ENCODE assay signal across 29 cellular contexts in genomic region chr20:62742979-62743776, GRCh38. TPM values are rescaled to one million over a fixed set of nuclear protein-coding genes. Genes with fewer than 3 reads are reported as not detected.
DNase-seq lines count a peak whose midpoint lies in the region; ATAC-seq, FAIRE-seq and TF ChIP-seq lines count a peak whose summit lies in the region.
"Had no signal": no experiment of that assay in that cellular context is flagged by ENCODE, and none has a peak within 500 bp of the region (broad histone marks: within the 10 kb centered on the region; RNA-seq: fewer than 3 reads in every experiment).

No MANE protein-coding gene starts in this region.

- no peak for ATAC-seq in IMR-90 (ENCODE audit: low read depth)
- ATAC-seq: activated CD4-positive, CD25-positive, alpha-beta regulatory T cell treated with anti-CD3 and anti-CD28 coated beads, Interleukin-2, amount 50 U/mL, for 24 hours; activated CD8-positive, alpha-beta memory T cell treated with anti-CD3 and anti-CD28 coated beads, Interleukin-2, amount 10 ng/mL, durations not matched to agents 7 days and 5 days; left colon; right lobe of liver; stimulated activated naive CD8-positive, alpha-beta T cell treated with anti-CD3 and anti-CD28 coated beads, Interleukin-15, Interleukin-2, amounts not matched to agents 100 U/mL and 50 U/mL, for 24 hours had no signal

- intact Hi-C loops in IMR-90 (cut with micrococcal nuclease), result no loop called here

- no peak overlapping the region for H4K5ac ChIP-seq in IMR-90 (ENCODE audit: low read depth, low read length)

- H3K36me3 ChIP-seq in IMR-90 (ENCODE audit: control insufficient read depth, insufficient read depth, low read length), result no peaks in the 10 kb centered on the region
- H3K36me3 ChIP-seq in SK-N-SH (replicated peaks in 1 of 2; ENCODE audit: control insufficient read depth in 1 of 2, insufficient read depth in 2 of 2, low read length in 1 of 2), result no peaks in the 10 kb centered on the region
- H3K36me3 ChIP-seq: ovary, right lobe of liver, thoracic aorta had no signal

- H3K9me3 ChIP-seq in IMR-90 (ENCODE audit: control insufficient read depth, insufficient read depth, low read length) (no peaks in the 10 kb centered on the region), SK-N-SH (no peaks in the 10 kb centered on the region)
- H3K9me3 ChIP-seq: ovary, right lobe of liver, thoracic aorta had no signal

- DNase-seq in activated effector memory CD4-positive, alpha-beta T cell treated with anti-CD3 and anti-CD28 coated beads, Interleukin-2, amount 50 U/mL, for 16 hours, result peak; percentile 60
- DNase-seq in activated effector memory CD4-positive, alpha-beta T cell treated with Interleukin-2 at 50 U/mL for 16 hours, result no peak
- DNase-seq in IMR-90, result no peak
- DNase-seq in glutamatergic neuron, result peak; percentile 12
- peak; percentile 1 for DNase-seq in retina
- DNase-seq in stimulated activated naive CD4-positive, alpha-beta T cell treated with Interleukin-2 at 50 U/mL for 16 hours (lab: John Stamatoyannopoulos, UW), result no peak
- DNase-seq in SK-N-SH, result no peak
- no peak for DNase-seq in frontal cortex (ENCODE audit: low spot score in 2 of 2)
- DNase-seq: activated CD8-positive, alpha-beta memory T cell treated with anti-CD3 and anti-CD28 coated beads, Interleukin-2, amount 10 ng/mL, durations not matched to agents 7 days and 5 days; CD4-positive, alpha-beta memory T cell; effector memory CD4-positive, alpha-beta T cell; erythroblast; foreskin fibroblast; left colon; naive B cell; NCI-H1092 treated with DMSO at 0.1 percent for 48 hours; NCI-H1930; NCI-H774; SHP77; stimulated activated naive CD8-positive, alpha-beta T cell treated with anti-CD3 and anti-CD28 coated beads, Interleukin-15, Interleukin-2, amounts not matched to agents 100 U/mL and 50 U/mL, for 24 hours had no signal

- H2BK20ac ChIP-seq in IMR-90 (ENCODE audit: low read depth, low read length), result no peak overlapping the region

- H3K14ac ChIP-seq in IMR-90 (replicated peaks; ENCODE audit: low read depth, low read length), result 0 out of 2 replicates have a peak overlapping the region, but pooled peaks have one; percentile 37

- H2AFZ ChIP-seq in IMR-90 (replicated peaks; ENCODE audit: low read length, poor library complexity) (no peak overlapping the region), SK-N-SH (ENCODE audit: low read depth) (no peak overlapping the region)

- H3K4me2 ChIP-seq in IMR-90 (ENCODE audit: low read depth, low read length) (no peak overlapping the region), SK-N-SH (no peak overlapping the region)

- H3F3A ChIP-seq in SK-N-SH (replicated peaks; ENCODE audit: insufficient read depth), result peaks cover 11% of the 10 kb centered on the region

- H3K9me2 ChIP-seq in SK-N-SH, result no peaks in the 10 kb centered on the region

- CTCF ChIA-PET in IMR-90 (lab: Yijun Ruan, JAX) (no interaction called here), SK-N-SH (lab: Yijun Ruan, JAX) (no interaction called here)

- H2AK5ac ChIP-seq in IMR-90 (ENCODE audit: low read depth, low read length), result 0 out of 2 replicates have a peak overlapping the region, but pooled peaks have one; percentile 47

- peaks cover 10% of the 10 kb centered on the region for H3K27me3 Mint-ChIP-seq in glutamatergic neuron (ENCODE audit: unreplicated experiment)

- POLR2A ChIA-PET in IMR-90 (lab: Charles Lee; ENCODE audit: unreplicated experiment) (no interaction called here), SK-N-SH (lab: Yijun Ruan, JAX) (no interaction called here)

- H3K4me3 ChIP-seq in IMR-90 (ENCODE audit: insufficient read depth, low read depth, low read length) (no peak overlapping the region), SK-N-SH (ENCODE audit: low read depth in 2 of 2, low read length in 1 of 2) (no peak overlapping the region)
- H3K4me3 ChIP-seq: ovary, right lobe of liver, thoracic aorta had no signal

- H3K56ac ChIP-seq in IMR-90 (ENCODE audit: extremely low read depth, insufficient read depth, low read length), result no peak overlapping the region

- peaks cover 17% of the 10 kb centered on the region for H3K4me1 Mint-ChIP-seq in glutamatergic neuron (ENCODE audit: low read depth, unreplicated experiment)

- no peak for TF ChIP-seq POLR2A in IMR-90 (IDR thresholded peaks at IDR 0.05; ENCODE audit: low read depth, low read length)

- no peak for TF ChIP-seq EP300 in SK-N-SH (IDR thresholded peaks at IDR 0.05; ENCODE audit: borderline replicate concordance in 1 of 2, low read depth in 1 of 2, low read length in 1 of 2)

- no peak overlapping the region for H4K91ac ChIP-seq in IMR-90 (ENCODE audit: insufficient read depth, low read depth, low read length)

- peaks cover 14% of the 10 kb centered on the region for H3K9me1 ChIP-seq in IMR-90 (ENCODE audit: insufficient read depth, low read length)

- no peak overlapping the region for H3K18ac ChIP-seq in IMR-90 (ENCODE audit: low read depth, low read length)

- peak overlapping the region; percentile 49; the same call in 1 of the 2 replicates for H2BK120ac ChIP-seq in IMR-90 (ENCODE audit: low read depth, low read length)

- no peak overlapping the region for H3K23ac ChIP-seq in IMR-90 (ENCODE audit: low read depth, low read length)

- no peak overlapping the region; the same call in 2 of the 3 replicates for H2BK15ac ChIP-seq in IMR-90 (ENCODE audit: low read depth, low read length)

- H4K8ac ChIP-seq in IMR-90 (ENCODE audit: low read depth in 2 of 2, low read length in 2 of 2), result peak overlapping the region in 1 of 2 experiments; percentile 27; a peak in 1 of 4 replicates

- H3K79me2 ChIP-seq in SK-N-SH (ENCODE audit: insufficient read depth), result no peaks in the 10 kb centered on the region

- H3K4me3 Mint-ChIP-seq in glutamatergic neuron (ENCODE audit: unreplicated experiment), result no peak overlapping the region
- H3K4me3 Mint-ChIP-seq: activated CD8-positive, alpha-beta memory T cell treated with anti-CD3 and anti-CD28 coated beads, Interleukin-2, amount 10 ng/mL, durations not matched to agents 7 days and 5 days; brain had no signal

- peaks cover 0 to 9% of the 10 kb centered on the region in 2 experiments; a peak in 1 of 4 replicates for H3K79me1 ChIP-seq in IMR-90 (ENCODE audit: low read depth in 1 of 2, low read length in 2 of 2)

- H3K4me1 ChIP-seq in IMR-90 (ENCODE audit: control insufficient read depth, insufficient read depth, low read length), result peaks cover 13% of the 10 kb centered on the region
- H3K4me1 ChIP-seq in SK-N-SH (ENCODE audit: control insufficient read depth in 1 of 2, insufficient read depth in 2 of 2, low read depth in 1 of 2, low read length in 1 of 2), result peaks cover 14 to 30% of the 10 kb centered on the region in 2 experiments; a peak in 3 of 4 replicates
- H3K4me1 ChIP-seq: right lobe of liver had no signal

- TF ChIP-seq RAD21 in IMR-90 (IDR thresholded peaks at IDR 0.05; ENCODE audit: low read length) (no peak), SK-N-SH (IDR thresholded peaks at IDR 0.05; ENCODE audit: low read length) (no peak)

- H3K27me3 ChIP-seq in IMR-90 (ENCODE audit: control insufficient read depth, insufficient read depth, low read length) (no peaks in the 10 kb centered on the region), SK-N-SH (ENCODE audit: insufficient read depth) (no peaks in the 10 kb centered on the region)
- H3K27me3 ChIP-seq: ovary, right lobe of liver had no signal

- H3K27ac Mint-ChIP-seq in glutamatergic neuron (ENCODE audit: unreplicated experiment), result no peak overlapping the region
- H3K27ac Mint-ChIP-seq: activated CD8-positive, alpha-beta memory T cell treated with anti-CD3 and anti-CD28 coated beads, Interleukin-2, amount 10 ng/mL, durations not matched to agents 7 days and 5 days had no signal

- peaks cover 8% of the 10 kb centered on the region for H3K36me3 Mint-ChIP-seq in glutamatergic neuron (ENCODE audit: unreplicated experiment)
- H3K36me3 Mint-ChIP-seq: activated CD8-positive, alpha-beta memory T cell treated with anti-CD3 and anti-CD28 coated beads, Interleukin-2, amount 10 ng/mL, durations not matched to agents 7 days and 5 days; brain; CD4-positive, alpha-beta memory T cell had no signal

- peak overlapping the region; percentile 56 for H3K4ac ChIP-seq in IMR-90 (ENCODE audit: low read depth, low read length)

- TF ChIP-seq CTCF in IMR-90 (conservative IDR thresholded peaks at IDR 0.05; ENCODE audit: low read depth, low read length) (no peak), glutamatergic neuron (IDR thresholded peaks at IDR 0.05; ENCODE audit: partially characterized antibody, unreplicated experiment) (no peak), SK-N-SH (IDR thresholded peaks at IDR 0.05) (no peak)

- in situ Hi-C loops in IMR-90 (cut with MboI; ENCODE audit: low sequenced_read_pairs), result no loop called here

- WGBS in IMR-90 (ENCODE audit: extremely low coverage in 2 of 2, insufficient read length in 1 of 2), 2 experiments, result 69% methylated on average over 3 of the region's 21 CpGs; no CpG with 5 or more reads in 1 of the 2 experiments
- 76% methylated on average over 5 of the region's 21 CpGs for WGBS in SK-N-SH (ENCODE audit: low lambda C conversion rate)

- no peak for FAIRE-seq in frontal cortex (lab: Jason Lieb, UNC)
- FAIRE-seq: GM19239 had no signal

- H2AK9ac ChIP-seq in IMR-90 (replicated peaks; ENCODE audit: low read depth, low read length, poor library complexity), result peak overlapping the region; percentile 88

- peaks cover 7% of the 10 kb centered on the region for H3K9me3 Mint-ChIP-seq in glutamatergic neuron (ENCODE audit: unreplicated experiment)
- H3K9me3 Mint-ChIP-seq: CD4-positive, alpha-beta memory T cell had no signal

- dilution Hi-C loops in IMR-90 (cut with HindIII; ENCODE audit: low sequenced_read_pairs, unreplicated experiment), result no loop called here

- no TSS peak for BruUV-seq in IMR-90 (replicated peaks; lab: Mats Ljungman, UMichigan)

- H3K27ac ChIP-seq in IMR-90 (ENCODE audit: insufficient read depth, low read length) (no peak overlapping the region; the same call in 1 of the 2 replicates), SK-N-SH (ENCODE audit: low read depth in 2 of 2, low read length in 1 of 2) (no peak overlapping the region)
- H3K27ac ChIP-seq: HL-60, ovary, right lobe of liver, thoracic aorta had no signal

- H2BK5ac ChIP-seq in IMR-90 (ENCODE audit: low read depth, low read length, poor library complexity, severe bottlenecking), result no peak overlapping the region

- H3K9ac ChIP-seq in IMR-90 (ENCODE audit: low read depth, low read length) (no peak overlapping the region), SK-N-SH (no peak overlapping the region)

- H4K20me1 ChIP-seq in IMR-90 (ENCODE audit: insufficient read depth, low read length) (no peaks in the 10 kb centered on the region), SK-N-SH (ENCODE audit: insufficient read depth) (no peaks in the 10 kb centered on the region)

RNA-seq across cellular contexts. Expression of gene NTSR1, which starts 34.5 kb away (rescaled TPM):
- total RNA-seq in IMR-90 (2012; rRNA removed) (0.54 and 0.56 TPM in 2 replicates), glutamatergic neuron (ENCODE audit: unreplicated experiment) (4.0 TPM), frontal cortex (4.9 TPM)
- polyA plus RNA-seq in IMR-90 (2012; rRNA removed) (1.8 and 2.3 TPM in 2 replicates), SK-N-SH (2012; rRNA removed) (3.1 and 8.2 TPM in 2 replicates)
- polyA plus RNA-seq in IMR-90 (2012; cell fraction: cytosol; rRNA removed), result 1.1 and 1.9 TPM in 2 replicates
- polyA plus RNA-seq in IMR-90 (2012; cell fraction: nucleus; rRNA removed; ENCODE audit: low replicate concordance), result 1.2 and 2.9 TPM in 2 replicates
- polyA plus RNA-seq in SK-N-SH (2012; cell fraction: cytosol; rRNA removed), result 2.1 and 4.3 TPM in 2 replicates
- 6.4 and 11.3 TPM in 2 replicates for polyA plus RNA-seq in SK-N-SH (2012; cell fraction: nucleus; rRNA removed)
- total RNA-seq: activated CD8-positive, alpha-beta memory T cell treated with anti-CD3 and anti-CD28 coated beads, Interleukin-2, amount 10 ng/mL, durations not matched to agents 7 days and 5 days; mesenteric fat pad; OCI-LY7; thoracic aorta had no signal
- polyA plus RNA-seq: CD4-positive, alpha-beta memory T cell had no signal

RNA-seq across cellular contexts. Expression of gene MRGBP, which starts 53.1 kb away (rescaled TPM):
- total RNA-seq in IMR-90 (2012; rRNA removed), result 18.3 and 21.9 TPM in 2 replicates
- 15.5 and 17.7 TPM in 2 replicates for polyA plus RNA-seq in IMR-90 (2012; rRNA removed)
- polyA plus RNA-seq in IMR-90 (2012; cell fraction: cytosol; rRNA removed), result 14.9 and 16.0 TPM in 2 replicates
- polyA plus RNA-seq in IMR-90 (2012; cell fraction: nucleus; rRNA removed; ENCODE audit: low replicate concordance), result 21.4 and 23.1 TPM in 2 replicates
- total RNA-seq in glutamatergic neuron (ENCODE audit: unreplicated experiment), result 15.6 TPM
- 20.0 and 22.0 TPM in 2 replicates for polyA plus RNA-seq in SK-N-SH (2012; rRNA removed)
- 18.2 and 20.7 TPM in 2 replicates for polyA plus RNA-seq in SK-N-SH (2012; cell fraction: cytosol; rRNA removed)
- polyA plus RNA-seq in SK-N-SH (2012; cell fraction: nucleus; rRNA removed), result 22.9 and 26.5 TPM in 2 replicates
- total RNA-seq in frontal cortex, result 20.0 TPM

Comparison
In these comparisons a context has a peak if more than half of its experiments do, and no peak if none do; other contexts are left out.
1. DNase-seq: peak in activated effector memory CD4-positive, alpha-beta T cell treated with anti-CD3 and anti-CD28 coated beads, Interleukin-2, amount 50 U/mL, for 16 hours (single experiment), glutamatergic neuron (single experiment) and retina (single experiment); none in activated effector memory CD4-positive, alpha-beta T cell treated with Interleukin-2 at 50 U/mL for 16 hours (single experiment), IMR-90 (single experiment), stimulated activated naive CD4-positive, alpha-beta T cell treated with Interleukin-2 at 50 U/mL for 16 hours (single experiment), SK-N-SH (single experiment) and frontal cortex (0 of 2).